In the genomic region with DNA sequence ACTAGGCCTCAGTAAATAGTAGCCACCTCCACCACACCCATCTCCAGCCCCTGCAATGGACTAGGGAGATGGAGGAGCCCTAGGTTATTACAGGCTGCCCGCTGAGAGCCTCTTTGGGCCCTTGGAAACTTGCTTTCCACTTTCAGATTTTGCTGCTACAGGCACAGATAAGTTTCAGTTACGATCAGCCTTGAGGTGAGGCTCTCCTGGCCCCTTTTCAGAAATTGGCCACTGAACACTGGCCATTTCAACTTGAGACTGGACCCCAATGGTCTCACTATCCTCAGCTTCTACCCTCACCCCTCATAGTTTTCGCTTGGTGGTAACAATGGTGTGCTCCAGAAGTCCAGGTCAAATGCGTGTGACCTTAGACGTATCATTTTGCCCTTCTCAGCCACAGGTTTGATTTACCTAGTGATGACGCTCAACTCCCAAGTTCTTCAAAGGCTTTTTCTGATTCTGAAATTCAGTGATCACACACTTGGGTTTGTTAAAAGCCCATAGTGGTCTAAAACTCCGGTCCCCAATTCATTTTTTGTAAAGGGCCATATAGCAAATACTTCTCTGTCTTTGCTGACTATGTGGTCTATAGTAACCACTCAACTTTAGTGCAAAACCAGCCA, we compare ENCODE assay signal across 8 cellular contexts. TPM values are rescaled to one million over a fixed set of nuclear protein-coding genes. Genes with fewer than 3 reads are reported as not detected.
DNase-seq lines count a peak whose midpoint lies in the region; ATAC-seq and TF ChIP-seq lines count a peak whose summit lies in the region.

No MANE protein-coding gene starts in this region.

- peak overlapping the region; percentile 80 for H4K5ac ChIP-seq in IMR-90 (ENCODE audit: low read depth, low read length)

- H4K20me1 ChIP-seq in IMR-90 (ENCODE audit: insufficient read depth, low read length) (peaks cover 40% of the 10 kb centered on the region), mammary epithelial cell (ENCODE audit: insufficient read depth, low read length) (no peaks in the 10 kb centered on the region)

- peaks cover 8% of the 10 kb centered on the region for H3K9me1 ChIP-seq in IMR-90 (ENCODE audit: insufficient read depth, low read length)

- peak overlapping the region; percentile 97 for H3K4me3 Mint-ChIP-seq in mesothelial cell of epicardium

- H3K4me2 ChIP-seq in IMR-90 (ENCODE audit: low read depth, low read length) (peak overlapping the region; percentile 97), mammary epithelial cell (ENCODE audit: insufficient read depth, low read depth, low read length) (peak overlapping the region; percentile 95)

- POLR2A ChIA-PET in IMR-90 (lab: Charles Lee; ENCODE audit: unreplicated experiment): interaction anchor here (0.6 to 0.7 kb wide), 2 partner anchors 14 to 172 kb away, joined by 3 to 5 read pairs; no protein-coding TSS in a partner anchor

- H3K4me1 ChIP-seq in IMR-90 (ENCODE audit: control insufficient read depth, insufficient read depth, low read length) (peaks cover 7% of the 10 kb centered on the region), mammary epithelial cell (ENCODE audit: insufficient read depth, low read length) (peaks cover 15% of the 10 kb centered on the region)

- CTCF ChIA-PET in IMR-90 (lab: Yijun Ruan, JAX) (no interaction called here), mammary epithelial cell (lab: Charles Lee; ENCODE audit: low non-redundant PET) (no interaction called here)

- H3K36me3 ChIP-seq in IMR-90 (ENCODE audit: control insufficient read depth, insufficient read depth, low read length) (peaks cover 18% of the 10 kb centered on the region), mammary epithelial cell (ENCODE audit: insufficient read depth, low read length) (peaks cover 15% of the 10 kb centered on the region)

- peak overlapping the region; percentile 93 for H3K27ac Mint-ChIP-seq in mesothelial cell of epicardium

- peak overlapping the region; percentile 80 for H2AK5ac ChIP-seq in IMR-90 (ENCODE audit: low read depth, low read length)

- H3K27me3 Mint-ChIP-seq in mesothelial cell of epicardium (ENCODE audit: low read depth): no peaks in the 10 kb centered on the region

- H3K14ac ChIP-seq in IMR-90 (replicated peaks; ENCODE audit: low read depth, low read length): peak overlapping the region; percentile 99

- dilution Hi-C loops in IMR-90 (cut with HindIII; ENCODE audit: low sequenced_read_pairs, unreplicated experiment): no loop called here
- dilution Hi-C loops in mammary epithelial cell (cut with HindIII; ENCODE audit: low sequenced_read_pairs): no loop called here

- H3K56ac ChIP-seq in IMR-90 (ENCODE audit: extremely low read depth, insufficient read depth, low read length): peak overlapping the region; percentile 68; the same call in 1 of the 2 replicates

- peak overlapping the region; percentile 100 for H2AK9ac ChIP-seq in IMR-90 (replicated peaks; ENCODE audit: low read depth, low read length, poor library complexity)

- H3K9ac ChIP-seq in IMR-90 (ENCODE audit: low read depth, low read length) (peak overlapping the region; percentile 90), mammary epithelial cell (ENCODE audit: insufficient read depth, low read length) (peak overlapping the region; percentile 90)

- peak overlapping the region; percentile 93 for H3K4ac ChIP-seq in IMR-90 (ENCODE audit: low read depth, low read length)

- peaks cover 22% of the 10 kb centered on the region for H3K4me1 Mint-ChIP-seq in mesothelial cell of epicardium

- peak overlapping the region; percentile 89 to 96 for H4K8ac ChIP-seq in IMR-90 (ENCODE audit: low read depth in 2 of 2, low read length in 2 of 2)

- peaks cover 86% of the 10 kb centered on the region for H3K79me2 ChIP-seq in mammary epithelial cell (ENCODE audit: insufficient read depth, low read length)

- peak overlapping the region; percentile 90 for H3K23ac ChIP-seq in IMR-90 (ENCODE audit: low read depth, low read length)

- ATAC-seq in IMR-90 (ENCODE audit: low read depth): no peak
- no peak for ATAC-seq in GM19452 (IDR thresholded peaks at IDR 0.05; ENCODE audit: unreplicated experiment)

- WGBS in IMR-90 (ENCODE audit: extremely low coverage in 2 of 2, insufficient read length in 1 of 2), 2 experiments: 69% methylated on average over 5 of the region's 7 CpGs; no CpG with 5 or more reads in 1 of the 2 experiments
- 74% methylated on average over 7 of the region's 7 CpGs for WGBS in mammary epithelial cell (ENCODE audit: low coverage, missing lambda C conversion rate)

- no peak for TF ChIP-seq POLR2A in IMR-90 (IDR thresholded peaks at IDR 0.05; ENCODE audit: low read depth, low read length)

- in situ Hi-C loops in IMR-90 (cut with MboI; ENCODE audit: low sequenced_read_pairs): no loop called here
- in situ Hi-C loops in mammary epithelial cell (cut with MboI; ENCODE audit: low sequenced_read_pairs in 2 of 2): loop anchor here in 1 of 2 donors (5.0 kb wide), 1 partner anchor 136 kb away; no protein-coding TSS in a partner anchor

- peaks cover 12% of the 10 kb centered on the region for H3K36me3 Mint-ChIP-seq in mesothelial cell of epicardium

- no peak overlapping the region for H2AFZ ChIP-seq in IMR-90 (replicated peaks; ENCODE audit: low read length, poor library complexity)
- peak overlapping the region; percentile 90 for H2AFZ ChIP-seq in mammary epithelial cell (ENCODE audit: low read depth, low read length)

- no peak for DNase-seq in IMR-90
- no peak for DNase-seq in mammary epithelial cell
- no peak for DNase-seq in mesothelial cell of epicardium (ENCODE audit: low spot score in 2 of 2, unreplicated experiment in 2 of 2)
- no peak for DNase-seq in COR-L47 (lab: John Stamatoyannopoulos, UW)
- no peak for DNase-seq in UCSD-AML1 (lab: John Stamatoyannopoulos, UW; ENCODE audit: unreplicated experiment)
- no peak for DNase-seq in cerebellar nuclear complex (lab: John Stamatoyannopoulos, UW)

- 0 out of 2 replicates have a peak overlapping the region, but pooled peaks have one; percentile 8 for H2BK120ac ChIP-seq in IMR-90 (ENCODE audit: low read depth, low read length)

- peak overlapping the region; percentile 78 for H3K4me3 ChIP-seq in IMR-90 (ENCODE audit: insufficient read depth, low read depth, low read length)
- peak overlapping the region; percentile 78 to 95 (median 82) for H3K4me3 ChIP-seq in mammary epithelial cell (replicated peaks in 1 of 3; ENCODE audit: insufficient read depth in 1 of 3, low read depth in 2 of 3, low read length in 3 of 3)

- no peaks in the 10 kb centered on the region for H3K9me3 ChIP-seq in IMR-90 (ENCODE audit: control insufficient read depth, insufficient read depth, low read length)
- H3K9me3 ChIP-seq in mammary epithelial cell (replicated peaks; ENCODE audit: insufficient read depth, low read length): no peaks in the 10 kb centered on the region

- peak overlapping the region; percentile 16; the same call in 1 of the 3 replicates for H2BK15ac ChIP-seq in IMR-90 (ENCODE audit: low read depth, low read length)

- TF ChIP-seq RAD21 in IMR-90 (IDR thresholded peaks at IDR 0.05; ENCODE audit: low read length): no peak

- no peaks in the 10 kb centered on the region for H3K27me3 ChIP-seq in IMR-90 (ENCODE audit: control insufficient read depth, insufficient read depth, low read length)
- H3K27me3 ChIP-seq in mammary epithelial cell (ENCODE audit: insufficient read depth, low read length): no peaks in the 10 kb centered on the region

- H2BK5ac ChIP-seq in IMR-90 (ENCODE audit: low read depth, low read length, poor library complexity, severe bottlenecking): peak overlapping the region; percentile 90

- H3K79me1 ChIP-seq in IMR-90 (ENCODE audit: low read depth in 1 of 2, low read length in 2 of 2): peaks cover 21 to 54% of the 10 kb centered on the region in 2 experiments

- no peak for TF ChIP-seq CTCF in 22Rv1 (IDR thresholded peaks at IDR 0.05)
- TF ChIP-seq CTCF in IMR-90 (conservative IDR thresholded peaks at IDR 0.05; ENCODE audit: low read depth, low read length): no peak
- TF ChIP-seq CTCF in mammary epithelial cell (conservative IDR thresholded peaks at IDR 0.05 in 1 of 2, IDR thresholded peaks at IDR 0.05 in 1 of 2; ENCODE audit: extremely low read depth in 1 of 2, insufficient read depth in 1 of 2, low read depth in 1 of 2, low read length in 2 of 2): no peak
- no peak for TF ChIP-seq CTCF in mesothelial cell of epicardium (IDR thresholded peaks at IDR 0.05; ENCODE audit: unreplicated experiment)

- H4K91ac ChIP-seq in IMR-90 (ENCODE audit: insufficient read depth, low read depth, low read length): peak overlapping the region; percentile 95

- no TSS peak for BruUV-seq in IMR-90 (replicated peaks; lab: Mats Ljungman, UMichigan)
- BruUV-seq in mammary epithelial cell (replicated peaks; lab: Mats Ljungman, UMichigan): no TSS peak

- H3K18ac ChIP-seq in IMR-90 (ENCODE audit: low read depth, low read length): peak overlapping the region; percentile 25; the same call in 1 of the 2 replicates

- no peaks in the 10 kb centered on the region for H3K9me3 Mint-ChIP-seq in mesothelial cell of epicardium

- intact Hi-C loops in IMR-90 (cut with micrococcal nuclease): loop anchor here (5.0 kb wide), 1 partner anchor 69 kb away; the partner anchor contains the start of gene CARHSP1
- intact Hi-C loops in mammary epithelial cell (cut with micrococcal nuclease): loop anchor here (10.0 kb wide), 2 partner anchors 206 to 336 kb away; no protein-coding TSS in a partner anchor

- H3K27ac ChIP-seq in 22Rv1 (peak overlapping the region; percentile 71), IMR-90 (ENCODE audit: insufficient read depth, low read length) (peak overlapping the region; percentile 93), mammary epithelial cell (ENCODE audit: insufficient read depth, low read depth, low read length) (peak overlapping the region; percentile 88)

- no peak overlapping the region for H2BK20ac ChIP-seq in IMR-90 (ENCODE audit: low read depth, low read length)

TF ChIP-seq in IMR-90, 13 proteins besides CTCF, POLR2A, EP300 and RAD21:
- TF ChIP-seq CHD1 (IDR thresholded peaks at IDR 0.05; ENCODE audit: low read depth, low read length) (0 out of 2 replicates have a peak, but pooled peaks have one; percentile 20), FOS (IDR thresholded peaks at IDR 0.05; ENCODE audit: low read depth, low read length) (no peak)

RNA-seq across cellular contexts. Expression of gene PMM2, which starts 1.0 kb away (rescaled TPM):
- total RNA-seq in IMR-90 (2012; rRNA removed) (25.8 and 36.1 TPM in 2 replicates), mammary epithelial cell (10 to 100 TPM; 36.2 to 67.8 TPM), mesothelial cell of epicardium (41.3 to 41.7 TPM (median 41.4 TPM) in 3 replicates)
- polyA plus RNA-seq in IMR-90 (2012; rRNA removed) (38.8 and 38.9 TPM in 2 replicates), mammary epithelial cell (34.2 TPM)
- polyA plus RNA-seq in IMR-90 (2012; cell fraction: cytosol; rRNA removed): 18.0 and 30.7 TPM in 2 replicates
- 34.1 and 50.2 TPM in 2 replicates for polyA plus RNA-seq in IMR-90 (2012; cell fraction: nucleus; rRNA removed; ENCODE audit: low replicate concordance)
- polyA minus RNA-seq in mammary epithelial cell: 68.8 TPM

RNA-seq across cellular contexts. Expression of gene TMEM186, which starts 1.2 kb away (rescaled TPM):
- total RNA-seq in IMR-90 (2012; rRNA removed) (5.7 and 5.8 TPM in 2 replicates), mammary epithelial cell (1 to 10 TPM; 4.5 to 9.8 TPM), mesothelial cell of epicardium (11.2 to 12.8 TPM (median 11.9 TPM) in 3 replicates)
- polyA plus RNA-seq in IMR-90 (2012; rRNA removed) (6.0 and 6.8 TPM in 2 replicates), mammary epithelial cell (10.8 TPM)
- 7.1 and 10.8 TPM in 2 replicates for polyA plus RNA-seq in IMR-90 (2012; cell fraction: cytosol; rRNA removed)
- polyA plus RNA-seq in IMR-90 (2012; cell fraction: nucleus; rRNA removed; ENCODE audit: low replicate concordance): 4.1 and 5.4 TPM in 2 replicates
- polyA minus RNA-seq in mammary epithelial cell: not detected
